Comparison of ENCODE assay signal across 8 cellular contexts in the genomic region with DNA sequence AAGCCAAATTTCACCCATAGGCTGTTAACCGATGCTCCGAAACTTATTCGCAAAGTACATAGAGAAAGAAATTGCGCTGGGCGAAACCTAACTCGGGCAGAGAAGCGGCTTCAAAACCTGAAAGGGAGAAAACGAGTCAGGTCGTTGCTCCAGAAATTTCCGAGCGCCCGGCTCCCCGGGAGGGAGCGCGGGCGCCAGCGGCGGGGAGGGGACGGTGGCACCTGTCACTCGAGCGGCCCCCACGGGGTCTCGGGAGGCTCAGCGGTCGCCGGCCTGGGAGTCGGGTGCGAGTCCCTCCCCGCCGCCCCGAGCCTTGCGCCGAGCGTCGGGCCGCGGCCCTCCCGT. TPM values are rescaled to one million over a fixed set of nuclear protein-coding genes. Genes with fewer than 3 reads are reported as not detected.
A peak's percentile ranks its signal among the peaks of the same experiment; 100 is the strongest.
DNase-seq lines count a peak whose midpoint lies in the region; FAIRE-seq and TF ChIP-seq lines count a peak whose summit lies in the region.
"Not testable (repeated sequence)": the region's sequence is repeated elsewhere in the genome, so short reads cannot be mapped to it uniquely, and the experiment has no call there.

No MANE protein-coding gene starts in this region.

- under 1% methylated on average over 10 of the region's 38 CpGs for WGBS in SK-N-SH (ENCODE audit: low lambda C conversion rate)
- under 1% methylated on average over 9 of the region's 38 CpGs for WGBS in esophagus muscularis mucosa
- WGBS in mesenchymal stem cell: 2% methylated on average over 19 of the region's 38 CpGs
- WGBS in small intestine, 3 donors: 0 to 1% (median 0%) methylated on average over 23 to 38 of the region's 38 CpGs
- 0% methylated on average over 32 of the region's 38 CpGs; no CpG with 5 or more reads in 1 of the 2 donors for WGBS in transverse colon (ENCODE audit: low coverage in 1 of 2), 2 donors

- H4K91ac ChIP-seq in mesenchymal stem cell (ENCODE audit: low read length): not testable (repeated sequence)

- not testable (repeated sequence) for H3K9me2 ChIP-seq in SK-N-SH

- in situ Hi-C loops in transverse colon (cut with MboI; ENCODE audit: low pct_ligation_motif_present in 1 of 4, low pct_unique_long_range_greater_than_20kb in 1 of 4, low sequenced_read_pairs in 3 of 4): not testable (repeated sequence)

- POLR2A ChIA-PET in SK-N-SH (lab: Yijun Ruan, JAX): not testable (repeated sequence)

- H3K4me1 ChIP-seq in SK-N-SH (ENCODE audit: control insufficient read depth in 1 of 2, insufficient read depth in 2 of 2, low read depth in 1 of 2, low read length in 1 of 2); mesenchymal stem cell (ENCODE audit: control insufficient read depth, insufficient read depth, low read depth, low read length); small intestine (ENCODE audit: control insufficient read depth in 2 of 2, insufficient read depth in 1 of 2, low read depth in 1 of 2, low read length in 1 of 2): not testable (repeated sequence)
- H3K4me1 ChIP-seq in esophagus muscularis mucosa (peaks cover 8 to 11% (median 11%) of the 10 kb centered on the region in 4 donors), transverse colon (peaks cover 0 to 11% (median 6%) of the 10 kb centered on the region in 4 donors)

- H2BK12ac ChIP-seq in mesenchymal stem cell (ENCODE audit: low read length in 2 of 2): not testable (repeated sequence)

- H3K9ac ChIP-seq in SK-N-SH (peak overlapping the region; percentile 67; the same call in 1 of the 2 replicates), mesenchymal stem cell (ENCODE audit: low read length) (peak overlapping the region; percentile 58)

- not testable (repeated sequence) for H4K8ac ChIP-seq in mesenchymal stem cell (ENCODE audit: low read length)

- H3K4me3 ChIP-seq in GM08714 (ENCODE audit: low read length) (peak overlapping the region; percentile 69), SK-N-SH (ENCODE audit: low read depth in 2 of 2, low read length in 1 of 2) (peak overlapping the region; percentile 66 to 69), esophagus muscularis mucosa (peak overlapping the region; percentile 74 to 95 (median 86)), mesenchymal stem cell (ENCODE audit: insufficient read depth in 1 of 2, low read depth in 1 of 2, low read length in 2 of 2) (peak overlapping the region; percentile 72), small intestine (ENCODE audit: low read depth in 1 of 2, low read length in 2 of 2) (peak overlapping the region; percentile 57 to 60), transverse colon (peak overlapping the region; percentile 44 to 96 (median 84))

- CTCF ChIA-PET in SK-N-SH (lab: Yijun Ruan, JAX): not testable (repeated sequence)

- peak overlapping the region in 1 of 2 experiments; percentile 12 for H3K18ac ChIP-seq in mesenchymal stem cell (ENCODE audit: low read depth in 1 of 2, low read length in 2 of 2)

- peak overlapping the region; percentile 64 for H3K27ac Mint-ChIP-seq in activated naive CD8-positive, alpha-beta T cell

- H3K14ac ChIP-seq in mesenchymal stem cell (ENCODE audit: low read length in 2 of 2): not testable (repeated sequence)

- intact Hi-C loops in esophagus muscularis mucosa (cut with DNase I): loop anchor here (10.0 kb wide), 1 partner anchor 98 kb away; no protein-coding TSS in a partner anchor
- intact Hi-C loops in transverse colon (cut with DNase I; ENCODE audit: low total_unique reads): not testable (repeated sequence)

- H4K20me1 ChIP-seq in SK-N-SH (ENCODE audit: insufficient read depth): not testable (repeated sequence)

- not testable (repeated sequence) for H3K79me2 ChIP-seq in SK-N-SH (ENCODE audit: insufficient read depth)

- H3F3A ChIP-seq in SK-N-SH (replicated peaks; ENCODE audit: insufficient read depth): peaks cover 11% of the 10 kb centered on the region

- not testable (repeated sequence) for TF ChIP-seq POLR2A in esophagus muscularis mucosa (IDR thresholded peaks at IDR 0.05; ENCODE audit: low read depth); transverse colon (IDR thresholded peaks at IDR 0.05)

- not testable (repeated sequence) for TF ChIP-seq RAD21 in SK-N-SH (IDR thresholded peaks at IDR 0.05; ENCODE audit: low read length)

- not testable (repeated sequence) for H3K27me3 Mint-ChIP-seq in activated naive CD8-positive, alpha-beta T cell

- not testable (repeated sequence) for H3K36me3 ChIP-seq in SK-N-SH (replicated peaks in 1 of 2; ENCODE audit: control insufficient read depth in 1 of 2, insufficient read depth in 2 of 2, low read length in 1 of 2); esophagus muscularis mucosa; mesenchymal stem cell (ENCODE audit: control insufficient read depth in 1 of 2, insufficient read depth in 2 of 2, low read depth in 1 of 2, low read length in 2 of 2); small intestine (ENCODE audit: control insufficient read depth in 2 of 2, insufficient read depth in 2 of 2, low read length in 2 of 2); transverse colon

- not testable (repeated sequence) for H3K23ac ChIP-seq in mesenchymal stem cell (ENCODE audit: low read length in 2 of 2)

- not testable (repeated sequence) for FAIRE-seq in HTR-8/SVneo (lab: Jason Lieb, UNC); small intestine (lab: Jason Lieb, UNC)

- H3K27ac ChIP-seq in SK-N-SH (ENCODE audit: low read depth in 2 of 2, low read length in 1 of 2) (peak overlapping the region in 1 of 2 experiments; percentile 34; a peak in 1 of 4 replicates), esophagus muscularis mucosa (replicated peaks in 1 of 4) (peak overlapping the region; percentile 91 to 96 (median 94)), small intestine (ENCODE audit: low read depth in 1 of 2, low read length in 1 of 2) (peak overlapping the region; percentile 62 to 79), transverse colon (peak overlapping the region; percentile 90 to 93 (median 92))
- H3K27ac ChIP-seq in mesenchymal stem cell (ENCODE audit: low read length, poor library complexity, severe bottlenecking): not testable (repeated sequence)

- H3K4me2 ChIP-seq in SK-N-SH (peak overlapping the region; percentile 84), mesenchymal stem cell (ENCODE audit: low read length, poor library complexity, severe bottlenecking) (peak overlapping the region; percentile 98)

- H3K9me3 Mint-ChIP-seq in activated naive CD8-positive, alpha-beta T cell (ENCODE audit: low read depth): not testable (repeated sequence)

- not testable (repeated sequence) for H2BK15ac ChIP-seq in mesenchymal stem cell (ENCODE audit: low read depth, poor library complexity, severe bottlenecking)

- not testable (repeated sequence) for H3K27me3 ChIP-seq in SK-N-SH (ENCODE audit: insufficient read depth); esophagus muscularis mucosa; mesenchymal stem cell (ENCODE audit: control insufficient read depth in 1 of 2, insufficient read depth in 1 of 2, low read length in 2 of 2); small intestine (ENCODE audit: control insufficient read depth in 2 of 2, insufficient read depth in 2 of 2, low read length in 2 of 2); transverse colon

- not testable (repeated sequence) for H3K4ac ChIP-seq in mesenchymal stem cell (ENCODE audit: low read depth in 1 of 2, low read length in 2 of 2)

- H3K4me3 Mint-ChIP-seq in activated naive CD8-positive, alpha-beta T cell: peak overlapping the region; percentile 86

- TF ChIP-seq EP300 in SK-N-SH (IDR thresholded peaks at IDR 0.05; ENCODE audit: borderline replicate concordance in 1 of 2, low read depth in 1 of 2, low read length in 1 of 2); esophagus muscularis mucosa (IDR thresholded peaks at IDR 0.05); transverse colon (IDR thresholded peaks at IDR 0.05; ENCODE audit: low read depth): not testable (repeated sequence)

- H2BK5ac ChIP-seq in mesenchymal stem cell (ENCODE audit: low read depth, low read length, poor library complexity, severe bottlenecking): not testable (repeated sequence)

- DNase-seq in HTR-8/SVneo (ENCODE audit: insufficient read length, low spot score) (peak; percentile 1), mesenchymal stem cell (peak; percentile 7)
- DNase-seq in SK-N-SH; esophagus muscularis mucosa (ENCODE audit: extremely low spot score); small intestine; transverse colon: not testable (repeated sequence)

- H2AFZ ChIP-seq in SK-N-SH (ENCODE audit: low read depth): peak overlapping the region; percentile 85
- peak overlapping the region; percentile 53 for H2AFZ ChIP-seq in mesenchymal stem cell (ENCODE audit: low read depth, low read length)

- H2AK5ac ChIP-seq in mesenchymal stem cell (ENCODE audit: low read length, severe bottlenecking): not testable (repeated sequence)

- not testable (repeated sequence) for H2BK120ac ChIP-seq in mesenchymal stem cell (ENCODE audit: low read depth, low read length)

- not testable (repeated sequence) for H3K79me1 ChIP-seq in mesenchymal stem cell (replicated peaks; ENCODE audit: low read length, poor library complexity, severe bottlenecking)

- H3K36me3 Mint-ChIP-seq in activated naive CD8-positive, alpha-beta T cell: not testable (repeated sequence)

- peaks cover 14% of the 10 kb centered on the region for H3K4me1 Mint-ChIP-seq in activated naive CD8-positive, alpha-beta T cell (ENCODE audit: low read depth)

- H3K9me3 ChIP-seq in SK-N-SH; esophagus muscularis mucosa; mesenchymal stem cell (ENCODE audit: control insufficient read depth, low read length); small intestine (ENCODE audit: control insufficient read depth, low read depth); transverse colon: not testable (repeated sequence)

- not testable (repeated sequence) for TF ChIP-seq CTCF in SK-N-SH (IDR thresholded peaks at IDR 0.05); esophagus muscularis mucosa (IDR thresholded peaks at IDR 0.05); transverse colon (IDR thresholded peaks at IDR 0.05)

RNA-seq across cellular contexts. Expression of a gene that starts 0.6 kb away (rescaled TPM):
- polyA plus RNA-seq in SK-N-SH (2012; rRNA removed) (1.7 and 1.8 TPM in 2 replicates), small intestine (10 to 100 TPM in 1 of 3 donors, 1 to 10 TPM in 2; 4.3 to 11.2 (median 4.3) TPM)
- polyA plus RNA-seq in SK-N-SH (2012; cell fraction: cytosol; rRNA removed): 2.7 and 4.4 TPM in 2 replicates
- polyA plus RNA-seq in SK-N-SH (2012; cell fraction: nucleus; rRNA removed): 2.3 and 2.8 TPM in 2 replicates
- total RNA-seq in esophagus muscularis mucosa (10 to 100 TPM; 12.3 to 22.4 (median 13.4) TPM), transverse colon (10 to 100 TPM in 1 of 4 donors, 1 to 10 TPM in 2, not detected in 1; 1.5 to 11.0 (median 6.0) TPM)
- 1.3 TPM for polyA plus RNA-seq in mesenchymal stem cell (2013, experiment 1 of 2)
- 1.7 TPM for polyA plus RNA-seq in mesenchymal stem cell (2013, experiment 2 of 2)
